ENCODE assay signal across 1 cellular context in the genomic region with DNA sequence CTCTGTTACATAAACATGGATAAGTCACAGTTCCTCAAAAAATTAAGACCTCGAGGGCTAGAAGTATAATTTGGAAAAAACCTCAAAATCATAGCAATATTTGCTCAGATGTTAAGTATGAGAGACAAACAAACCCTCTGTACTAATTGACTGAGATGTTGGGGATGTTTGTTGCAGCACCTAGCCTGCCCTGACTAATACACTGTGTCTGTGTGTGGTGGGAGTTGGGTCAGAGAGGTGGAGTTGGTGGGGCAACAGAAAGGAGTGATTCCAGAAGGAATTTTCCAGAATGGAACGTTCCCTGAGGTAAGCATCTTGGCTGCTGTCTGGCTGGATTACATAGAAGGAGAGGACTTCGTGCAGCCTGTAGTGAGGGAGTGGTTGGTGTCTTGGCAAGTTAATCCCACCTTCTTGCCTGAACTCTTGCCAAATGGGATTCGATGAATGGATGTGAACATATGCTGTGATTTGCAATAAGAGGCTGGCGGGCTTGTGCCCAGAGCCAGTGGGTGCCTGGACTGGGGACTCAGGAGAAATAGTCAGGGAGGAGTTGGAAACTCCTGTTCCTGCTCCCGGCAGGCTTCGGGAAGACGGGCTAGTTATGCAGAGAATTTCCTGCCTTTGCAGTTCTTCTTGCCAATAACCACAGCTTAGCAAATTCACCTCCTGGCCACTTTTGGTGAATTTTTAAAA.
TF ChIP-seq lines count a peak whose summit lies in the region.

No MANE protein-coding gene starts in this region.

TF ChIP-seq in H1, 55 proteins besides CTCF, POLR2A, EP300 and RAD21 (continued from another document):
- TF ChIP-seq, protein P1, sequence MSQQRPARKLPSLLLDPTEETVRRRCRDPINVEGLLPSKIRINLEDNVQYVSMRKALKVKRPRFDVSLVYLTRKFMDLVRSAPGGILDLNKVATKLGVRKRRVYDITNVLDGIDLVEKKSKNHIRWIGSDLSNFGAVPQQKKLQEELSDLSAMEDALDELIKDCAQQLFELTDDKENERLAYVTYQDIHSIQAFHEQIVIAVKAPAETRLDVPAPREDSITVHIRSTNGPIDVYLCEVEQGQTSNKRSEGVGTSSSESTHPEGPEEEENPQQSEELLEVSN (IDR thresholded peaks at IDR 0.05) = no peak
